ENCODE assay signal across 1 cellular context in the genomic region with DNA sequence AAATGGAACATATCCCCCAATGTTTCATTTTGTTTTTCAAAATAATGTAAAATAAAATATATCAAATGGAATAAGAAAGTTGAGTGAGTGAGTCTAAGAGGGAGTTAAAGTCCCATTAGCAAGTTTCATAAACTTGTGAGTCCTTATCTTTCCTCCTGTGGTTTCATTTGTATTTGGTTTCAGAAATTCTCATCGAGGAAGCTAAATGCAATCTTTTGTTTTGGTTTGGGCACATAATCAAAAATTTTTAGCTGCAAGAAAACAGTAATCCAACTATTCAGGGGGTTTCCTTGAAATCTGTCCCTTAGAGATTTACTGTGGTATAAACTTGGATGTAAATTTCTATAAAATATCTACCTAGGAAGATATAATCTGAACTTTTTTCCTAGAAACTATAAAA.
TF ChIP-seq lines count a peak whose summit lies in the region.

No MANE protein-coding gene starts in this region.

TF ChIP-seq in HEK293, 187 proteins besides CTCF, POLR2A, EP300 and RAD21 (continued from another document):
- TF ChIP-seq, protein P1, sequence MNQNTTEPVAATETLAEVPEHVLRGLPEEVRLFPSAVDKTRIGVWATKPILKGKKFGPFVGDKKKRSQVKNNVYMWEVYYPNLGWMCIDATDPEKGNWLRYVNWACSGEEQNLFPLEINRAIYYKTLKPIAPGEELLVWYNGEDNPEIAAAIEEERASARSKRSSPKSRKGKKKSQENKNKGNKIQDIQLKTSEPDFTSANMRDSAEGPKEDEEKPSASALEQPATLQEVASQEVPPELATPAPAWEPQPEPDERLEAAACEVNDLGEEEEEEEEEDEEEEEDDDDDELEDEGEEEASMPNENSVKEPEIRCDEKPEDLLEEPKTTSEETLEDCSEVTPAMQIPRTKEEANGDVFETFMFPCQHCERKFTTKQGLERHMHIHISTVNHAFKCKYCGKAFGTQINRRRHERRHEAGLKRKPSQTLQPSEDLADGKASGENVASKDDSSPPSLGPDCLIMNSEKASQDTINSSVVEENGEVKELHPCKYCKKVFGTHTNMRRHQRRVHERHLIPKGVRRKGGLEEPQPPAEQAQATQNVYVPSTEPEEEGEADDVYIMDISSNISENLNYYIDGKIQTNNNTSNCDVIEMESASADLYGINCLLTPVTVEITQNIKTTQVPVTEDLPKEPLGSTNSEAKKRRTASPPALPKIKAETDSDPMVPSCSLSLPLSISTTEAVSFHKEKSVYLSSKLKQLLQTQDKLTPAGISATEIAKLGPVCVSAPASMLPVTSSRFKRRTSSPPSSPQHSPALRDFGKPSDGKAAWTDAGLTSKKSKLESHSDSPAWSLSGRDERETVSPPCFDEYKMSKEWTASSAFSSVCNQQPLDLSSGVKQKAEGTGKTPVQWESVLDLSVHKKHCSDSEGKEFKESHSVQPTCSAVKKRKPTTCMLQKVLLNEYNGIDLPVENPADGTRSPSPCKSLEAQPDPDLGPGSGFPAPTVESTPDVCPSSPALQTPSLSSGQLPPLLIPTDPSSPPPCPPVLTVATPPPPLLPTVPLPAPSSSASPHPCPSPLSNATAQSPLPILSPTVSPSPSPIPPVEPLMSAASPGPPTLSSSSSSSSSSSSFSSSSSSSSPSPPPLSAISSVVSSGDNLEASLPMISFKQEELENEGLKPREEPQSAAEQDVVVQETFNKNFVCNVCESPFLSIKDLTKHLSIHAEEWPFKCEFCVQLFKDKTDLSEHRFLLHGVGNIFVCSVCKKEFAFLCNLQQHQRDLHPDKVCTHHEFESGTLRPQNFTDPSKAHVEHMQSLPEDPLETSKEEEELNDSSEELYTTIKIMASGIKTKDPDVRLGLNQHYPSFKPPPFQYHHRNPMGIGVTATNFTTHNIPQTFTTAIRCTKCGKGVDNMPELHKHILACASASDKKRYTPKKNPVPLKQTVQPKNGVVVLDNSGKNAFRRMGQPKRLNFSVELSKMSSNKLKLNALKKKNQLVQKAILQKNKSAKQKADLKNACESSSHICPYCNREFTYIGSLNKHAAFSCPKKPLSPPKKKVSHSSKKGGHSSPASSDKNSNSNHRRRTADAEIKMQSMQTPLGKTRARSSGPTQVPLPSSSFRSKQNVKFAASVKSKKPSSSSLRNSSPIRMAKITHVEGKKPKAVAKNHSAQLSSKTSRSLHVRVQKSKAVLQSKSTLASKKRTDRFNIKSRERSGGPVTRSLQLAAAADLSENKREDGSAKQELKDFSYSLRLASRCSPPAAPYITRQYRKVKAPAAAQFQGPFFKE (tag by site-specific recombination; IDR thresholded peaks at IDR 0.05; ENCODE audit: borderline replicate concordance), result no peak
- TF ChIP-seq, protein P2, sequence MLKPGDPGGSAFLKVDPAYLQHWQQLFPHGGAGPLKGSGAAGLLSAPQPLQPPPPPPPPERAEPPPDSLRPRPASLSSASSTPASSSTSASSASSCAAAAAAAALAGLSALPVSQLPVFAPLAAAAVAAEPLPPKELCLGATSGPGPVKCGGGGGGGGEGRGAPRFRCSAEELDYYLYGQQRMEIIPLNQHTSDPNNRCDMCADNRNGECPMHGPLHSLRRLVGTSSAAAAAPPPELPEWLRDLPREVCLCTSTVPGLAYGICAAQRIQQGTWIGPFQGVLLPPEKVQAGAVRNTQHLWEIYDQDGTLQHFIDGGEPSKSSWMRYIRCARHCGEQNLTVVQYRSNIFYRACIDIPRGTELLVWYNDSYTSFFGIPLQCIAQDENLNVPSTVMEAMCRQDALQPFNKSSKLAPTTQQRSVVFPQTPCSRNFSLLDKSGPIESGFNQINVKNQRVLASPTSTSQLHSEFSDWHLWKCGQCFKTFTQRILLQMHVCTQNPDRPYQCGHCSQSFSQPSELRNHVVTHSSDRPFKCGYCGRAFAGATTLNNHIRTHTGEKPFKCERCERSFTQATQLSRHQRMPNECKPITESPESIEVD (tag by site-specific recombination; IDR thresholded peaks at IDR 0.05), result peak; percentile 87
- no peak for TF ChIP-seq ZNF274 (IDR thresholded peaks at IDR 0.05; ENCODE audit: low read length)
- no peak for TF ChIP-seq ZNF274 (tag by site-specific recombination; IDR thresholded peaks at IDR 0.05; ENCODE audit: borderline replicate concordance)
TF ChIP-seq in HEK293: peak in this region for 2.
